ENCODE assay signal across 40 cellular contexts in genomic region chr4:18081708-18082107, GRCh38.
"Had no signal": no experiment of that assay in that cellular context is flagged by ENCODE, and none has a peak within 500 bp of the region (broad histone marks: within the 10 kb centered on the region; RNA-seq: fewer than 3 reads in every experiment).

No MANE protein-coding gene starts in this region.

- H3K4me3 Mint-ChIP-seq: activated naive CD4-positive, alpha-beta T cell treated with anti-CD3 and anti-CD28 coated beads for 36 hours; activated naive CD4-positive, alpha-beta T cell treated with anti-CD3 and anti-CD28 coated beads, Interleukin-2, amount 10 ng/mL, durations not matched to agents 7 days and 5 days; activated naive CD4-positive, alpha-beta T cell treated with anti-CD3 and anti-CD28 coated beads, Interleukin-2, amount 50 U/mL, for 24 hours; activated naive CD8-positive, alpha-beta T cell; activated naive CD8-positive, alpha-beta T cell treated with anti-CD3 and anti-CD28 coated beads for 36 hours; activated naive CD8-positive, alpha-beta T cell treated with anti-CD3 and anti-CD28 coated beads, Interleukin-2, amount 10 ng/mL, durations not matched to agents 7 days and 5 days; activated naive CD8-positive, alpha-beta T cell treated with anti-CD3 and anti-CD28 coated beads, Interleukin-2, amount 50 U/mL, for 24 hours; activated T-cell treated with anti-CD3 and anti-CD28 coated beads, Interleukin-2, amount 50 U/mL, for 24 hours; activated T-cell treated with anti-CD3 and anti-CD28 coated beads, Interleukin-2, amount 50 U/mL, for 4 hours; activated T-cell treated with anti-CD3 and anti-CD28 coated beads, Interleukin-2, amount 50 U/mL, for 72 hours; activated T-helper 1 cell treated with anti-CD3 and anti-CD28 coated beads, Interleukin-12 subunit alpha, Interleukin-12 subunit beta, Interleukin-2, Interleukin-4 antibody, amounts not matched to agents 30 ng/mL and 10 ng/mL and 1 ng/mL, durations not matched to agents 14 hours and 24 hours and 36 hours; activated T-helper 17 cell treated with anti-CD3 and anti-CD28 coated beads, Interleukin-2, amount 50 U/mL, for 72 hours; brain; central memory CD8-positive, alpha-beta T cell had no signal

- H3K9me3 Mint-ChIP-seq: activated naive CD4-positive, alpha-beta T cell treated with anti-CD3 and anti-CD28 coated beads for 36 hours; activated naive CD4-positive, alpha-beta T cell treated with anti-CD3 and anti-CD28 coated beads, Interleukin-2, amount 10 ng/mL, durations not matched to agents 7 days and 5 days; activated naive CD8-positive, alpha-beta T cell treated with anti-CD3 and anti-CD28 coated beads, Interleukin-2, amount 50 U/mL, for 24 hours; activated T-cell treated with anti-CD3 and anti-CD28 coated beads, Interleukin-2, amount 50 U/mL, for 24 hours; activated T-helper 17 cell treated with anti-CD3 and anti-CD28 coated beads, Interleukin-2, amount 50 U/mL, for 72 hours; activated T-helper 2 cell treated with anti-CD3 and anti-CD28 coated beads, Interferon-gamma antibody, Interleukin-2, Interleukin-4, amounts not matched to agents 10 μg/mL and 5 μg/mL and 100 μg/mL, durations not matched to agents 14 hours and 24 hours and 36 hours; central memory CD8-positive, alpha-beta T cell had no signal

- H3K36me3 ChIP-seq: adrenal gland, ascending aorta, brain microvascular endothelial cell, breast epithelium, cardiac muscle cell had no signal

- DNase-seq: activated effector memory CD4-positive, alpha-beta T cell treated with anti-CD3 and anti-CD28 coated beads, Interleukin-2, amount 50 U/mL, for 16 hours; activated effector memory CD4-positive, alpha-beta T cell treated with Interleukin-2 at 50 U/mL for 16 hours; activated gamma-delta T cell; activated gamma-delta T cell treated with Interleukin-2 at 50 U/mL for 16 hours; activated naive CD4-positive, alpha-beta T cell; activated naive CD4-positive, alpha-beta T cell treated with anti-CD3 and anti-CD28 coated beads for 36 hours; activated naive CD4-positive, alpha-beta T cell treated with anti-CD3 and anti-CD28 coated beads, Interleukin-2, amount 10 ng/mL, durations not matched to agents 7 days and 5 days; activated naive CD4-positive, alpha-beta T cell treated with anti-CD3 and anti-CD28 coated beads, Interleukin-2, amount 50 U/mL, for 16 hours; activated naive CD4-positive, alpha-beta T cell treated with Interleukin-2 at 50 U/mL for 16 hours; activated naive CD8-positive, alpha-beta T cell treated with anti-CD3 and anti-CD28 coated beads for 36 hours; activated naive CD8-positive, alpha-beta T cell treated with anti-CD3 and anti-CD28 coated beads, Interleukin-2, amount 10 ng/mL, durations not matched to agents 7 days and 5 days; activated naive CD8-positive, alpha-beta T cell treated with anti-CD3 and anti-CD28 coated beads, Interleukin-2, amount 50 U/mL, for 24 hours; activated T-cell treated with anti-CD3 and anti-CD28 coated beads, Interleukin-2, amount 50 U/mL, for 1 hour; activated T-cell treated with anti-CD3 and anti-CD28 coated beads, Interleukin-2, amount 50 U/mL, for 24 hours; activated T-cell treated with anti-CD3 and anti-CD28 coated beads, Interleukin-2, amount 50 U/mL, for 4 hours; activated T-cell treated with anti-CD3 and anti-CD28 coated beads, Interleukin-2, amount 50 U/mL, for 48 hours; activated T-cell treated with anti-CD3 and anti-CD28 coated beads, Interleukin-2, amount 50 U/mL, for 72 hours; adrenal gland; amniotic stem cell; amygdala; anterior cingulate cortex; aorta; body of pancreas; brain microvascular endothelial cell; caudate nucleus; central memory CD4-positive, alpha-beta T cell; cerebellar nuclear complex had no signal

- FAIRE-seq: astrocyte, bronchial epithelial cell had no signal

- H3K4me1 ChIP-seq: adrenal gland, ascending aorta, body of pancreas, breast epithelium had no signal

- H3K27me3 ChIP-seq: adrenal gland, ascending aorta, body of pancreas, brain microvascular endothelial cell, breast epithelium, cardiac muscle cell had no signal

- ATAC-seq: activated naive CD4-positive, alpha-beta T cell treated with anti-CD3 and anti-CD28 coated beads, Interleukin-2, amount 50 U/mL, for 72 hours; activated naive CD8-positive, alpha-beta T cell treated with anti-CD3 and anti-CD28 coated beads, Interleukin-2, amount 50 U/mL, for 24 hours; activated T-cell treated with anti-CD3 and anti-CD28 coated beads, Interleukin-2, amount 50 U/mL, for 4 hours; activated T-cell treated with anti-CD3 and anti-CD28 coated beads, Interleukin-2, amount 50 U/mL, for 72 hours; activated T-helper 17 cell treated with anti-CD3 and anti-CD28 coated beads, Interleukin-2, amount 50 U/mL, for 72 hours; body of pancreas had no signal

- H3K4me3 ChIP-seq: adrenal gland, ascending aorta, body of pancreas, breast epithelium, cardiac muscle cell had no signal

- H3K27ac Mint-ChIP-seq: activated naive CD4-positive, alpha-beta T cell treated with anti-CD3 and anti-CD28 coated beads for 36 hours; activated naive CD4-positive, alpha-beta T cell treated with anti-CD3 and anti-CD28 coated beads, Interleukin-2, amount 10 ng/mL, durations not matched to agents 7 days and 5 days; activated naive CD4-positive, alpha-beta T cell treated with anti-CD3 and anti-CD28 coated beads, Interleukin-2, amount 50 U/mL, for 24 hours; activated naive CD4-positive, alpha-beta T cell treated with anti-CD3 and anti-CD28 coated beads, Interleukin-2, amount 50 U/mL, for 72 hours; activated naive CD8-positive, alpha-beta T cell; activated naive CD8-positive, alpha-beta T cell treated with anti-CD3 and anti-CD28 coated beads for 36 hours; activated naive CD8-positive, alpha-beta T cell treated with anti-CD3 and anti-CD28 coated beads, Interleukin-2, amount 10 ng/mL, durations not matched to agents 7 days and 5 days; activated naive CD8-positive, alpha-beta T cell treated with anti-CD3 and anti-CD28 coated beads, Interleukin-2, amount 50 U/mL, for 24 hours; activated T-cell treated with anti-CD3 and anti-CD28 coated beads, Interleukin-2, amount 50 U/mL, for 24 hours; activated T-cell treated with anti-CD3 and anti-CD28 coated beads, Interleukin-2, amount 50 U/mL, for 72 hours; activated T-helper 1 cell treated with anti-CD3 and anti-CD28 coated beads, Interleukin-12 subunit alpha, Interleukin-12 subunit beta, Interleukin-2, Interleukin-4 antibody, amounts not matched to agents 30 ng/mL and 10 ng/mL and 1 ng/mL, durations not matched to agents 14 hours and 24 hours and 36 hours; activated T-helper 17 cell treated with anti-CD3 and anti-CD28 coated beads, Interleukin-2, amount 50 U/mL, for 72 hours; activated T-helper 2 cell treated with anti-CD3 and anti-CD28 coated beads, Interferon-gamma antibody, Interleukin-2, Interleukin-4, amounts not matched to agents 10 μg/mL and 5 μg/mL and 100 μg/mL, durations not matched to agents 14 hours and 24 hours and 36 hours; brain had no signal

- H3K9me3 ChIP-seq: adrenal gland, ascending aorta, body of pancreas, breast epithelium had no signal

- H3K36me3 Mint-ChIP-seq: activated naive CD4-positive, alpha-beta T cell treated with anti-CD3 and anti-CD28 coated beads, Interleukin-2, amount 10 ng/mL, durations not matched to agents 7 days and 5 days; activated naive CD4-positive, alpha-beta T cell treated with anti-CD3 and anti-CD28 coated beads, Interleukin-2, amount 50 U/mL, for 24 hours; activated naive CD8-positive, alpha-beta T cell; activated naive CD8-positive, alpha-beta T cell treated with anti-CD3 and anti-CD28 coated beads for 36 hours; activated naive CD8-positive, alpha-beta T cell treated with anti-CD3 and anti-CD28 coated beads, Interleukin-2, amount 10 ng/mL, durations not matched to agents 7 days and 5 days; brain had no signal

- H3K4me1 Mint-ChIP-seq: activated naive CD4-positive, alpha-beta T cell treated with anti-CD3 and anti-CD28 coated beads, Interleukin-2, amount 10 ng/mL, durations not matched to agents 7 days and 5 days; activated naive CD4-positive, alpha-beta T cell treated with anti-CD3 and anti-CD28 coated beads, Interleukin-2, amount 50 U/mL, for 24 hours; activated naive CD8-positive, alpha-beta T cell treated with anti-CD3 and anti-CD28 coated beads for 36 hours; activated naive CD8-positive, alpha-beta T cell treated with anti-CD3 and anti-CD28 coated beads, Interleukin-2, amount 10 ng/mL, durations not matched to agents 7 days and 5 days; activated naive CD8-positive, alpha-beta T cell treated with anti-CD3 and anti-CD28 coated beads, Interleukin-2, amount 50 U/mL, for 24 hours; activated T-helper 17 cell treated with anti-CD3 and anti-CD28 coated beads, Interleukin-2, amount 50 U/mL, for 72 hours; brain; central memory CD8-positive, alpha-beta T cell had no signal

- H3K27ac ChIP-seq: adrenal gland, ascending aorta, body of pancreas, brain microvascular endothelial cell, breast epithelium, cardiac muscle cell had no signal
